Comparison of ENCODE assay signal across 1 cellular context in the genomic region with DNA sequence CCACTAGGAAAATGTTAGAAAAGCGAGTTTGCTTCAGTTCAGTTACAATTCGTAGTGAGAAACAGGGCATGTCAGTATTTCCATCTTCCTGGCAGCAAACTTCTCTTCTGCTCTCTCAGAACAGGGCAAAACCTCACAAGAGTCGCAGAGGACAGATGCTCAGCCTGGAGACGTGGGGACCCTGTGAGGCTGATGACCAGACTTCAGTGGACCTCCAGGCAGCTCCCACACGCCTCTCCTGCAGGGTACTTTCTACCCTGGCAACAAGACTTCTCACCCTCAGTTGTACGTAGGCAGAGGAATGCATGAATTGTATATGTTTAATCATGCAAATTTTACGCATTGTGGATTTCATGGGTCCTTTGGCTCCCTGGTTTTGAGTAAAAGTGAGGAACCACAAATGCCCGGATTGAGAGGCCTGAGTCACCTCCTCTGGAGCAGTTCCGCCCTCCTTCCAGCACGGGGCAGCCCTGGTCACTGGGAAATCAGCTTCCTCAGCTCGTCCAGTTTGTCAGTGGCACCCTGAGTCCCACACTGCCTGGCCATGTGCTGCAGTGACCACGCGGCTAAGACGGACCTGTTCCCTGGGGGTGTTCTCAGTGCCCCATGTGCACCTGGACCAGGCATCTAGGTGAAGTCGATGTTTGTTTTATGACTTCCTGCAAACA.
TF ChIP-seq lines count a peak whose summit lies in the region.

No MANE protein-coding gene starts in this region.

TF ChIP-seq in IMR-90, 13 proteins besides CTCF, POLR2A, EP300 and RAD21 (continued from another document):
- TF ChIP-seq, protein P1, sequence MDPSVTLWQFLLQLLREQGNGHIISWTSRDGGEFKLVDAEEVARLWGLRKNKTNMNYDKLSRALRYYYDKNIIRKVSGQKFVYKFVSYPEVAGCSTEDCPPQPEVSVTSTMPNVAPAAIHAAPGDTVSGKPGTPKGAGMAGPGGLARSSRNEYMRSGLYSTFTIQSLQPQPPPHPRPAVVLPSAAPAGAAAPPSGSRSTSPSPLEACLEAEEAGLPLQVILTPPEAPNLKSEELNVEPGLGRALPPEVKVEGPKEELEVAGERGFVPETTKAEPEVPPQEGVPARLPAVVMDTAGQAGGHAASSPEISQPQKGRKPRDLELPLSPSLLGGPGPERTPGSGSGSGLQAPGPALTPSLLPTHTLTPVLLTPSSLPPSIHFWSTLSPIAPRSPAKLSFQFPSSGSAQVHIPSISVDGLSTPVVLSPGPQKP (IDR thresholded peaks at IDR 0.05; ENCODE audit: borderline replicate concordance, low read depth, low read length): no peak
- TF ChIP-seq MAZ (IDR thresholded peaks at IDR 0.05; ENCODE audit: borderline replicate concordance, low read depth, low read length): no peak
- no peak for TF ChIP-seq CHD1 (IDR thresholded peaks at IDR 0.05; ENCODE audit: low read depth, low read length)
